17 cellular contexts compared by ENCODE assay signal in genomic region chr9:81832571-81833285, GRCh38.
"Had no signal": no experiment of that assay in that cellular context is flagged by ENCODE, and none has a peak within 500 bp of the region (broad histone marks: within the 10 kb centered on the region; RNA-seq: fewer than 3 reads in every experiment).

No MANE protein-coding gene starts in this region.

- H3K36me3 ChIP-seq: left ventricle myocardium inferior, thyroid gland, vagina had no signal

- DNase-seq: activated CD4-positive, alpha-beta T cell treated with anti-CD3 and anti-CD28 coated beads, Interleukin-2, amount 10 ng/mL, durations not matched to agents 24 days and 14 days; activated CD4-positive, CD25-positive, alpha-beta regulatory T cell; activated CD8-positive, alpha-beta memory T cell treated with anti-CD3 and anti-CD28 coated beads for 24 hours; activated naive CD8-positive, alpha-beta T cell treated with anti-CD3 and anti-CD28 coated beads for 36 hours; aorta; hippocampal formation; left ventricle myocardium inferior; psoas muscle; stimulated activated CD4-positive, alpha-beta T cell treated with anti-CD3 and anti-CD28 coated beads, Interleukin-12 subunit alpha, Interleukin-12 subunit beta, amount 100 ng/mL, for 4 hours; stimulated activated CD4-positive, alpha-beta T cell treated with anti-CD3 and anti-CD28 coated beads, Interleukin-2, amount 100 ng/mL, for 24 hours; SW 1271; thyroid gland had no signal

- H3K27me3 ChIP-seq: thyroid gland, vagina had no signal

- FAIRE-seq: kidney had no signal

- H3K9me3 Mint-ChIP-seq: activated naive CD8-positive, alpha-beta T cell treated with anti-CD3 and anti-CD28 coated beads for 36 hours; activated T-helper 1 cell treated with anti-CD3 and anti-CD28 coated beads, Interleukin-12 subunit alpha, Interleukin-12 subunit beta, Interleukin-2, Interleukin-4 antibody, amounts not matched to agents 30 ng/mL and 10 ng/mL and 1 ng/mL, durations not matched to agents 14 hours and 24 hours and 36 hours; T-helper 2 cell treated with Interferon-gamma antibody and Interleukin-4, amounts not matched to agents 5 μg/mL and 100 μg/mL, for 36 hours had no signal

- H3K9me3 ChIP-seq: left ventricle myocardium inferior, psoas muscle, thyroid gland, vagina had no signal

- ATAC-seq: psoas muscle had no signal

- H3K27ac ChIP-seq: epithelial cell of prostate, left ventricle myocardium inferior, psoas muscle, thyroid gland, vagina had no signal

- H3K4me1 ChIP-seq: left ventricle myocardium inferior, psoas muscle, thyroid gland, vagina had no signal

- H3K4me1 Mint-ChIP-seq: activated CD4-positive, alpha-beta T cell treated with anti-CD3 and anti-CD28 coated beads, Interleukin-2, amount 10 ng/mL, durations not matched to agents 24 days and 14 days had no signal

- H3K27ac Mint-ChIP-seq: activated CD4-positive, alpha-beta T cell treated with anti-CD3 and anti-CD28 coated beads, Interleukin-2, amount 10 ng/mL, durations not matched to agents 24 days and 14 days; activated naive CD8-positive, alpha-beta T cell treated with anti-CD3 and anti-CD28 coated beads for 36 hours; activated T-helper 1 cell treated with anti-CD3 and anti-CD28 coated beads, Interleukin-12 subunit alpha, Interleukin-12 subunit beta, Interleukin-2, Interleukin-4 antibody, amounts not matched to agents 30 ng/mL and 10 ng/mL and 1 ng/mL, durations not matched to agents 14 hours and 24 hours and 36 hours; T-helper 2 cell treated with Interferon-gamma antibody and Interleukin-4, amounts not matched to agents 5 μg/mL and 100 μg/mL, for 36 hours had no signal

- H3K4me3 ChIP-seq: left ventricle myocardium inferior, psoas muscle, thyroid gland, vagina had no signal

- H3K4me3 Mint-ChIP-seq: activated CD4-positive, alpha-beta T cell treated with anti-CD3 and anti-CD28 coated beads, Interleukin-2, amount 10 ng/mL, durations not matched to agents 24 days and 14 days; activated naive CD8-positive, alpha-beta T cell treated with anti-CD3 and anti-CD28 coated beads for 36 hours; activated T-helper 1 cell treated with anti-CD3 and anti-CD28 coated beads, Interleukin-12 subunit alpha, Interleukin-12 subunit beta, Interleukin-2, Interleukin-4 antibody, amounts not matched to agents 30 ng/mL and 10 ng/mL and 1 ng/mL, durations not matched to agents 14 hours and 24 hours and 36 hours; T-helper 2 cell treated with Interferon-gamma antibody and Interleukin-4, amounts not matched to agents 5 μg/mL and 100 μg/mL, for 36 hours had no signal

- H3K36me3 Mint-ChIP-seq: activated naive CD8-positive, alpha-beta T cell treated with anti-CD3 and anti-CD28 coated beads for 36 hours had no signal

- H3K27me3 Mint-ChIP-seq: activated CD4-positive, alpha-beta T cell treated with anti-CD3 and anti-CD28 coated beads, Interleukin-2, amount 10 ng/mL, durations not matched to agents 24 days and 14 days; activated naive CD8-positive, alpha-beta T cell treated with anti-CD3 and anti-CD28 coated beads for 36 hours had no signal
